8 cellular contexts compared by ENCODE assay signal in genomic region chr18:76476665-76477561, GRCh38. TPM values are rescaled to one million over a fixed set of nuclear protein-coding genes. Genes with fewer than 3 reads are reported as not detected.
DNase-seq lines count a peak whose midpoint lies in the region; TF ChIP-seq lines count a peak whose summit lies in the region.

No MANE protein-coding gene starts in this region.

- H3K4ac ChIP-seq in mesenchymal stem cell (ENCODE audit: low read depth in 1 of 2, low read length in 2 of 2) = peak overlapping the region in 1 of 2 experiments; percentile 73

- no peak overlapping the region for H2BK120ac ChIP-seq in mesenchymal stem cell (ENCODE audit: low read depth, low read length)

- H3K4me2 ChIP-seq in mesenchymal stem cell (ENCODE audit: low read length, poor library complexity, severe bottlenecking) = peak overlapping the region; percentile 44

- H3K4me1 Mint-ChIP-seq in activated naive CD4-positive, alpha-beta T cell treated with anti-CD3 and anti-CD28 coated beads, Interleukin-2, amount 50 U/mL, for 24 hours = peaks cover 75% of the 10 kb centered on the region

- TF ChIP-seq CTCF in cardiac fibroblast (IDR thresholded peaks at IDR 0.05; ENCODE audit: low read depth, low read length) = no peak

- peak overlapping the region; percentile 48 for H2BK5ac ChIP-seq in mesenchymal stem cell (ENCODE audit: low read depth, low read length, poor library complexity, severe bottlenecking)

- H3K4me1 ChIP-seq in HUES64 (ENCODE audit: insufficient read depth, low read length) (0 out of 2 replicates have a peak, but pooled peaks cover 7% of the 10 kb centered on the region), mesenchymal stem cell (ENCODE audit: control insufficient read depth, insufficient read depth, low read depth, low read length) (peaks cover 2% of the 10 kb centered on the region)

- H3K27me3 Mint-ChIP-seq in activated naive CD4-positive, alpha-beta T cell treated with anti-CD3 and anti-CD28 coated beads, Interleukin-2, amount 50 U/mL, for 24 hours = no peaks in the 10 kb centered on the region

- peak overlapping the region; percentile 57 to 74 for H3K18ac ChIP-seq in mesenchymal stem cell (ENCODE audit: low read depth in 1 of 2, low read length in 2 of 2)

- H3K14ac ChIP-seq in mesenchymal stem cell (ENCODE audit: low read length in 2 of 2) = no peak overlapping the region

- H3K9ac ChIP-seq in HUES64 (ENCODE audit: low read depth, low read length) (no peak overlapping the region), mesenchymal stem cell (ENCODE audit: low read length) (peak overlapping the region; percentile 89)

- H3K79me1 ChIP-seq in mesenchymal stem cell (replicated peaks; ENCODE audit: low read length, poor library complexity, severe bottlenecking) = peaks cover 17% of the 10 kb centered on the region

- no peak overlapping the region for H3K23ac ChIP-seq in mesenchymal stem cell (ENCODE audit: low read length in 2 of 2)

- H2AFZ ChIP-seq in mesenchymal stem cell (ENCODE audit: low read depth, low read length) = no peak overlapping the region

- H3K4me3 Mint-ChIP-seq in activated naive CD4-positive, alpha-beta T cell treated with anti-CD3 and anti-CD28 coated beads, Interleukin-2, amount 50 U/mL, for 24 hours = peak overlapping the region; percentile 66

- peak overlapping the region in 1 of 2 experiments; percentile 63 for H2BK12ac ChIP-seq in mesenchymal stem cell (ENCODE audit: low read length in 2 of 2)

- no peak overlapping the region for H3K4me3 ChIP-seq in HUES64 (ENCODE audit: low read length)
- peak overlapping the region; percentile 35 to 45 for H3K4me3 ChIP-seq in cardiac fibroblast (replicated peaks in 1 of 2; ENCODE audit: low read depth in 2 of 2, low read length in 2 of 2)
- H3K4me3 ChIP-seq in mesenchymal stem cell (ENCODE audit: insufficient read depth in 1 of 2, low read depth in 1 of 2, low read length in 2 of 2) = peak overlapping the region in 1 of 2 experiments; percentile 79

- DNase-seq in activated naive CD4-positive, alpha-beta T cell treated with Interleukin-2 at 50 U/mL for 16 hours = no peak
- DNase-seq in cardiac fibroblast (ENCODE audit: low read depth in 2 of 2) (peak; percentile 90 to 94), mesenchymal stem cell (peak; percentile 92), NCI-H748 treated with DMSO at 0.1 percent for 48 hours (lab: John Stamatoyannopoulos, UW) (no peak), GDM1 (lab: John Stamatoyannopoulos, UW) (no peak), NCI-H1092 treated with DMSO at 0.1 percent for 48 hours (lab: John Stamatoyannopoulos, UW) (no peak)

- 92% methylated on average over 16 of the region's 16 CpGs for WGBS in HUES64
- 44% methylated on average over 16 of the region's 16 CpGs for WGBS in mesenchymal stem cell

- peaks cover 1% of the 10 kb centered on the region for H3K36me3 Mint-ChIP-seq in activated naive CD4-positive, alpha-beta T cell treated with anti-CD3 and anti-CD28 coated beads, Interleukin-2, amount 50 U/mL, for 24 hours

- no peaks in the 10 kb centered on the region for H3K9me3 Mint-ChIP-seq in activated naive CD4-positive, alpha-beta T cell treated with anti-CD3 and anti-CD28 coated beads, Interleukin-2, amount 50 U/mL, for 24 hours

- no peak overlapping the region for H4K91ac ChIP-seq in mesenchymal stem cell (ENCODE audit: low read length)

- H3K36me3 ChIP-seq in HUES64 (ENCODE audit: insufficient read depth, low read length) (no peaks in the 10 kb centered on the region), mesenchymal stem cell (ENCODE audit: control insufficient read depth in 1 of 2, insufficient read depth in 2 of 2, low read depth in 1 of 2, low read length in 2 of 2) (peaks cover 6 to 9% of the 10 kb centered on the region in 2 experiments)

- H3K9me3 ChIP-seq in HUES64 (ENCODE audit: insufficient read depth, low read depth, low read length) (no peaks in the 10 kb centered on the region), mesenchymal stem cell (ENCODE audit: control insufficient read depth, low read length) (no peaks in the 10 kb centered on the region)

- H4K8ac ChIP-seq in mesenchymal stem cell (ENCODE audit: low read length) = peak overlapping the region; percentile 13

- peak overlapping the region; percentile 9 for H2AK5ac ChIP-seq in mesenchymal stem cell (ENCODE audit: low read length, severe bottlenecking)

- no peak overlapping the region for H2BK15ac ChIP-seq in mesenchymal stem cell (ENCODE audit: low read depth, poor library complexity, severe bottlenecking)

- H3K27me3 ChIP-seq in HUES64 (ENCODE audit: insufficient read depth, low read length) = no peaks in the 10 kb centered on the region
- no peaks in the 10 kb centered on the region for H3K27me3 ChIP-seq in mesenchymal stem cell (ENCODE audit: control insufficient read depth in 1 of 2, insufficient read depth in 1 of 2, low read length in 2 of 2)

- peak overlapping the region; percentile 9; the same call in 1 of the 2 replicates for H3K27ac ChIP-seq in HUES64 (ENCODE audit: low read depth, low read length)
- peak overlapping the region; percentile 85 for H3K27ac ChIP-seq in mesenchymal stem cell (ENCODE audit: low read length, poor library complexity, severe bottlenecking)

- H3K27ac Mint-ChIP-seq in activated naive CD4-positive, alpha-beta T cell treated with anti-CD3 and anti-CD28 coated beads, Interleukin-2, amount 50 U/mL, for 24 hours = peak overlapping the region; percentile 71

RNA-seq across cellular contexts. Expression of gene ZNF516, which starts 18.1 kb away (rescaled TPM):
- 14.7 TPM for polyA plus RNA-seq in HUES64 (2013, experiment 1 of 2)
- polyA plus RNA-seq in HUES64 (2013, experiment 2 of 2) = 25.5 TPM
- 13.7 TPM for polyA plus RNA-seq in mesenchymal stem cell (2013, experiment 1 of 2)
- polyA plus RNA-seq in mesenchymal stem cell (2013, experiment 2 of 2) = 14.9 TPM

Comparison
In these comparisons a context has a peak if more than half of its experiments do, and no peak if none do; other contexts are left out.
1. DNase-seq: peak in cardiac fibroblast (2 of 2) and mesenchymal stem cell (single experiment); none in activated naive CD4-positive, alpha-beta T cell treated with Interleukin-2 at 50 U/mL for 16 hours (single experiment), NCI-H748 treated with DMSO at 0.1 percent for 48 hours (single experiment), GDM1 (single experiment) and NCI-H1092 treated with DMSO at 0.1 percent for 48 hours (single experiment).